11 cellular contexts compared by ENCODE assay signal in genomic region chr6:140271759-140272377, GRCh38.
DNase-seq lines count a peak whose midpoint lies in the region; ATAC-seq and TF ChIP-seq lines count a peak whose summit lies in the region.
"Had no signal": no experiment of that assay in that cellular context is flagged by ENCODE, and none has a peak within 500 bp of the region (broad histone marks: within the 10 kb centered on the region; RNA-seq: fewer than 3 reads in every experiment).

No MANE protein-coding gene starts in this region.

- H3K9me3 Mint-ChIP-seq in activated T-cell treated with anti-CD3 and anti-CD28 coated beads, Interleukin-2, amount 50 U/mL, for 24 hours = no peaks in the 10 kb centered on the region

- ATAC-seq in GM19372 (IDR thresholded peaks at IDR 0.05; ENCODE audit: low read depth, unreplicated experiment) (peak; percentile 94), HG03060 (IDR thresholded peaks at IDR 0.05; ENCODE audit: low read depth, unreplicated experiment) (peak; percentile 98)

- no peak for TF ChIP-seq CTCF in GM10248 (IDR thresholded peaks at IDR 0.05; ENCODE audit: control extremely low read depth, extremely low read depth, low read depth, missing control alignments)

- H3K27me3 Mint-ChIP-seq in activated T-cell treated with anti-CD3 and anti-CD28 coated beads, Interleukin-2, amount 50 U/mL, for 24 hours = peaks cover 2% of the 10 kb centered on the region

- DNase-seq in GM10248 (ENCODE audit: extremely low spot score) = peak; percentile 37
- peak; percentile 31 to 68 for DNase-seq in NCI-H446 (lab: John Stamatoyannopoulos, UW)
- no peak for DNase-seq in stimulated activated CD4-positive, alpha-beta T cell treated with anti-CD3 and anti-CD28 coated beads, Interleukin-1b, Interleukin-23, amount 100 ng/mL, for 48 hours
- DNase-seq in activated T-cell treated with anti-CD3 and anti-CD28 coated beads, Interleukin-2, amount 50 U/mL, for 24 hours = no peak
- no peak for DNase-seq in caudate nucleus (lab: John Stamatoyannopoulos, UW)
- DNase-seq in hippocampal formation (lab: John Stamatoyannopoulos, UW) = no peak
- DNase-seq: DMS153; stimulated activated CD4-positive, alpha-beta T cell treated with anti-CD3 and anti-CD28 coated beads, Interleukin-4, amount 100 ng/mL, for 4 hours had no signal

- no peak overlapping the region for H3K4me3 Mint-ChIP-seq in activated T-cell treated with anti-CD3 and anti-CD28 coated beads, Interleukin-2, amount 50 U/mL, for 24 hours

- H3K27ac ChIP-seq in caudate nucleus (ENCODE audit: low read depth, low read length) = no peak overlapping the region
- H3K27ac ChIP-seq: KMS-11 had no signal

- no peaks in the 10 kb centered on the region for H3K4me1 Mint-ChIP-seq in activated T-cell treated with anti-CD3 and anti-CD28 coated beads, Interleukin-2, amount 50 U/mL, for 24 hours (ENCODE audit: low read depth)

- CTCF ChIA-PET in GM10248 (lab: Yijun Ruan, JAX) = interaction anchor here (1.5 kb wide), 1 partner anchor 35 kb away, joined by 3 read pairs; no protein-coding TSS in a partner anchor

- H3K36me3 Mint-ChIP-seq in activated T-cell treated with anti-CD3 and anti-CD28 coated beads, Interleukin-2, amount 50 U/mL, for 24 hours (ENCODE audit: low read depth) = no peaks in the 10 kb centered on the region

- POLR2A ChIA-PET in GM10248 (lab: Yijun Ruan, JAX) = no interaction called here

- H3K27ac Mint-ChIP-seq in activated T-cell treated with anti-CD3 and anti-CD28 coated beads, Interleukin-2, amount 50 U/mL, for 24 hours = no peak overlapping the region

Comparison
In these comparisons a context has a peak if more than half of its experiments do, and no peak if none do; other contexts are left out.
1. DNase-seq: peak in GM10248 (single experiment) and NCI-H446 (2 of 2); none in stimulated activated CD4-positive, alpha-beta T cell treated with anti-CD3 and anti-CD28 coated beads, Interleukin-1b, Interleukin-23, amount 100 ng/mL, for 48 hours (single experiment), activated T-cell treated with anti-CD3 and anti-CD28 coated beads, Interleukin-2, amount 50 U/mL, for 24 hours (single experiment), caudate nucleus (0 of 61) and hippocampal formation (0 of 2).